Comparison of ENCODE assay signal across 9 cellular contexts in the genomic region with DNA sequence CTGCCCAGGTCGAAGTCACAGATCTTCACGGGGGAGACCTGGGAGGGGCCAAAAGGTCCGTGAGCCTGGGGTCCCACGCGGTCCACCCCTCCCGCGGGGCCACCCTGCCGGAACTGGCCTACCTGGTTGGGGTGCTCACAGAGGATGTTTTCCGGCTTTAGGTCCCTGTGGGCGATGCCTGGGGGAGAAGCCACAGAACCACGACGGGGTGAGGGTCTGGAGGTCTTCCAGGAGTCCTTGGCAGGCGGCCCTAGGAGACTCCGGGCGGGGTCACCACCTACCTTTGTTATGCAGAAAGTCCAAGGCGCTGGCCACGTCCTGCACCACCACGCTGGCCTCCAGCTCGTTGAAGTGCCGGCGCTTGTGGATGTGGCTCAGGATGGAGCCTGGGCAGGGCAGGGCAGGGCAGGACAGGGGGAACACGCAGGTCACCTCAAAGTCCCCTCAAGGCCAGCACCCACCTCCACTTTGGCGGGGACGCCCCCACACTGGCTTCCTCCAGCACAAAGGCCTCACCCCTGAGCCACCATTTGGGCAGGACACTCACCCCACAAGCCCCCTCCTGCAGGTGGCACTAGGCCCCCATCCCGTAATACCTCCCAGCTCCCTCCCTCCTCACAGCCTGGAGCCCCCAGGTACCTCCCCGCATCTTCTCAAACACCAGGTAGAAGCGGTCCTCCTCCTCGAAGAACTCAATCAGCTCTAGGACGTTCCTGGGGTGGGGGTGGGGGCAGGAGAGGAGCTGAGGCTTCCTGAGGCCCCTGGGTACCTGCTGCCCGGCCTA. TPM values are rescaled to one million over a fixed set of nuclear protein-coding genes. Genes with fewer than 3 reads are reported as not detected.
A peak's percentile ranks its signal among the peaks of the same experiment; 100 is the strongest.
DNase-seq lines count a peak whose midpoint lies in the region; ATAC-seq and TF ChIP-seq lines count a peak whose summit lies in the region.
"Had no signal": no experiment of that assay in that cellular context is flagged by ENCODE, and none has a peak within 500 bp of the region (broad histone marks: within the 10 kb centered on the region; RNA-seq: fewer than 3 reads in every experiment).

No MANE protein-coding gene starts in this region.

- no peak for TF ChIP-seq CTCF in thyroid gland (IDR thresholded peaks at IDR 0.05)

- no peak for DNase-seq in activated CD8-positive, alpha-beta memory T cell treated with anti-CD3 and anti-CD28 coated beads, Interleukin-2, amount 10 ng/mL, durations not matched to agents 7 days and 5 days
- no peak for DNase-seq in activated CD8-positive, alpha-beta memory T cell treated with anti-CD3 and anti-CD28 coated beads, Interleukin-2, amount 50 U/mL, for 48 hours
- no peak for DNase-seq in activated T-helper 1 cell treated with anti-CD3 and anti-CD28 coated beads, Interleukin-12 subunit alpha, Interleukin-12 subunit beta, Interleukin-2, Interleukin-4 antibody, amounts not matched to agents 30 ng/mL and 10 ng/mL and 1 ng/mL, durations not matched to agents 14 hours and 24 hours and 36 hours (ENCODE audit: low spot score)
- DNase-seq in immature natural killer cell (no peak), thyroid gland (peak; percentile 51 to 63), NCI-H526 treated with DMSO at 0.1 percent for 48 hours (lab: John Stamatoyannopoulos, UW) (no peak), DMS79 (lab: John Stamatoyannopoulos, UW) (no peak), dermis blood vessel endothelial cell (no peak)

- no peak for ATAC-seq in activated CD8-positive, alpha-beta memory T cell treated with anti-CD3 and anti-CD28 coated beads, Interleukin-2, amount 10 ng/mL, durations not matched to agents 7 days and 5 days

- peaks cover 67 to 70% of the 10 kb centered on the region in 2 donors for H3K36me3 ChIP-seq in thyroid gland

- H3K9me3 Mint-ChIP-seq in activated CD8-positive, alpha-beta memory T cell treated with anti-CD3 and anti-CD28 coated beads, Interleukin-2, amount 10 ng/mL, durations not matched to agents 7 days and 5 days (ENCODE audit: low read depth) = no peaks in the 10 kb centered on the region
- no peaks in the 10 kb centered on the region for H3K9me3 Mint-ChIP-seq in activated T-helper 1 cell treated with anti-CD3 and anti-CD28 coated beads, Interleukin-12 subunit alpha, Interleukin-12 subunit beta, Interleukin-2, Interleukin-4 antibody, amounts not matched to agents 30 ng/mL and 10 ng/mL and 1 ng/mL, durations not matched to agents 14 hours and 24 hours and 36 hours
- H3K9me3 Mint-ChIP-seq in immature natural killer cell = no peaks in the 10 kb centered on the region

- no peaks in the 10 kb centered on the region for H3K27me3 Mint-ChIP-seq in activated CD8-positive, alpha-beta memory T cell treated with anti-CD3 and anti-CD28 coated beads, Interleukin-2, amount 10 ng/mL, durations not matched to agents 7 days and 5 days
- H3K27me3 Mint-ChIP-seq in activated T-helper 1 cell treated with anti-CD3 and anti-CD28 coated beads, Interleukin-12 subunit alpha, Interleukin-12 subunit beta, Interleukin-2, Interleukin-4 antibody, amounts not matched to agents 30 ng/mL and 10 ng/mL and 1 ng/mL, durations not matched to agents 14 hours and 24 hours and 36 hours (ENCODE audit: insufficient read depth) = no peaks in the 10 kb centered on the region
- peaks cover 0 to 27% (median 25%) of the 10 kb centered on the region in 3 donors for H3K27me3 Mint-ChIP-seq in immature natural killer cell (ENCODE audit: low read depth in 3 of 3)

- no peak for TF ChIP-seq POLR2A in thyroid gland (IDR thresholded peaks at IDR 0.05)

- peak overlapping the region; percentile 85 for H3K27ac Mint-ChIP-seq in activated CD8-positive, alpha-beta memory T cell treated with anti-CD3 and anti-CD28 coated beads, Interleukin-2, amount 10 ng/mL, durations not matched to agents 7 days and 5 days
- peak overlapping the region; percentile 85 for H3K27ac Mint-ChIP-seq in activated T-helper 1 cell treated with anti-CD3 and anti-CD28 coated beads, Interleukin-12 subunit alpha, Interleukin-12 subunit beta, Interleukin-2, Interleukin-4 antibody, amounts not matched to agents 30 ng/mL and 10 ng/mL and 1 ng/mL, durations not matched to agents 14 hours and 24 hours and 36 hours
- peak overlapping the region; percentile 85 to 93 (median 88) for H3K27ac Mint-ChIP-seq in immature natural killer cell

- peaks cover 30% of the 10 kb centered on the region for H3K4me1 Mint-ChIP-seq in activated CD8-positive, alpha-beta memory T cell treated with anti-CD3 and anti-CD28 coated beads, Interleukin-2, amount 10 ng/mL, durations not matched to agents 7 days and 5 days
- H3K4me1 Mint-ChIP-seq in activated T-helper 1 cell treated with anti-CD3 and anti-CD28 coated beads, Interleukin-12 subunit alpha, Interleukin-12 subunit beta, Interleukin-2, Interleukin-4 antibody, amounts not matched to agents 30 ng/mL and 10 ng/mL and 1 ng/mL, durations not matched to agents 14 hours and 24 hours and 36 hours (ENCODE audit: low read depth) = peaks cover 4% of the 10 kb centered on the region
- H3K4me1 Mint-ChIP-seq in immature natural killer cell = peaks cover 5 to 21% of the 10 kb centered on the region in 2 donors

- H3K36me3 Mint-ChIP-seq in activated CD8-positive, alpha-beta memory T cell treated with anti-CD3 and anti-CD28 coated beads, Interleukin-2, amount 10 ng/mL, durations not matched to agents 7 days and 5 days = peaks cover 9% of the 10 kb centered on the region
- peaks cover 13% of the 10 kb centered on the region for H3K36me3 Mint-ChIP-seq in activated T-helper 1 cell treated with anti-CD3 and anti-CD28 coated beads, Interleukin-12 subunit alpha, Interleukin-12 subunit beta, Interleukin-2, Interleukin-4 antibody, amounts not matched to agents 30 ng/mL and 10 ng/mL and 1 ng/mL, durations not matched to agents 14 hours and 24 hours and 36 hours (ENCODE audit: low read depth)
- no peaks in the 10 kb centered on the region for H3K36me3 Mint-ChIP-seq in immature natural killer cell

- H3K27ac ChIP-seq in thyroid gland = peak overlapping the region; percentile 75 to 100 (median 85)

- WGBS in thyroid gland, 2 donors = 54 to 84% methylated on average over 7 to 8 of the region's 30 CpGs

- CTCF ChIA-PET in activated CD8-positive, alpha-beta memory T cell treated with anti-CD3 and anti-CD28 coated beads, Interleukin-2, amount 10 ng/mL, durations not matched to agents 7 days and 5 days (lab: Charles Lee) = interaction anchor here (0.6 to 3.4 kb wide), 15 partner anchors 8 to 216 kb away, joined by 3 to 16 read pairs (median 4); a partner anchor contains a TSS

- H3K4me3 ChIP-seq in thyroid gland (replicated peaks in 1 of 3) = peak overlapping the region in 1 of 3 donors; percentile 19

- H3K9me3 ChIP-seq in thyroid gland = no peaks in the 10 kb centered on the region

- no peaks in the 10 kb centered on the region for H3K27me3 ChIP-seq in thyroid gland

- intact Hi-C loops in activated T-helper 1 cell treated with anti-CD3 and anti-CD28 coated beads, Interleukin-12 subunit alpha, Interleukin-12 subunit beta, Interleukin-2, Interleukin-4 antibody, amounts not matched to agents 30 ng/mL and 10 ng/mL and 1 ng/mL, durations not matched to agents 14 hours and 24 hours and 36 hours (cut with micrococcal nuclease) = loop anchor here (1.0 to 5.0 kb wide), 6 partner anchors 9 to 110 kb away; a partner anchor contains a TSS
- intact Hi-C loops in thyroid gland (cut with DNase I) = no loop called here

- peaks cover 56 to 79% of the 10 kb centered on the region in 2 donors for H3K4me1 ChIP-seq in thyroid gland

- peak overlapping the region; percentile 48 for H3K4me3 Mint-ChIP-seq in activated CD8-positive, alpha-beta memory T cell treated with anti-CD3 and anti-CD28 coated beads, Interleukin-2, amount 10 ng/mL, durations not matched to agents 7 days and 5 days
- H3K4me3 Mint-ChIP-seq in activated T-helper 1 cell treated with anti-CD3 and anti-CD28 coated beads, Interleukin-12 subunit alpha, Interleukin-12 subunit beta, Interleukin-2, Interleukin-4 antibody, amounts not matched to agents 30 ng/mL and 10 ng/mL and 1 ng/mL, durations not matched to agents 14 hours and 24 hours and 36 hours = peak overlapping the region; percentile 78
- peak overlapping the region; percentile 52 to 71 (median 59) for H3K4me3 Mint-ChIP-seq in immature natural killer cell

RNA-seq across cellular contexts. Expression of a gene that starts 8.4 kb away (rescaled TPM):
- 100 to 1,000 TPM; 196 to 201 TPM for total RNA-seq in activated CD8-positive, alpha-beta memory T cell treated with anti-CD3 and anti-CD28 coated beads, Interleukin-2, amount 10 ng/mL, durations not matched to agents 7 days and 5 days
- total RNA-seq in activated T-helper 1 cell treated with anti-CD3 and anti-CD28 coated beads, Interleukin-12 subunit alpha, Interleukin-12 subunit beta, Interleukin-2, Interleukin-4 antibody, amounts not matched to agents 30 ng/mL and 10 ng/mL and 1 ng/mL, durations not matched to agents 14 hours and 24 hours and 36 hours = 150 and 166 TPM in 2 replicates
- 10 to 100 TPM; 22.7 to 39.2 (median 23.9) TPM for polyA plus RNA-seq in immature natural killer cell
- total RNA-seq in thyroid gland = 100 to 1,000 TPM; 106 to 161 (median 123) TPM
- total RNA-seq in dermis blood vessel endothelial cell = 147 and 289 TPM in 2 replicates

RNA-seq across cellular contexts. Expression of a gene that starts 27.2 kb away (rescaled TPM):
- total RNA-seq in activated CD8-positive, alpha-beta memory T cell treated with anti-CD3 and anti-CD28 coated beads, Interleukin-2, amount 10 ng/mL, durations not matched to agents 7 days and 5 days = 10 to 100 TPM; 37.4 to 52.7 TPM
- 27.5 and 27.7 TPM in 2 replicates for total RNA-seq in activated T-helper 1 cell treated with anti-CD3 and anti-CD28 coated beads, Interleukin-12 subunit alpha, Interleukin-12 subunit beta, Interleukin-2, Interleukin-4 antibody, amounts not matched to agents 30 ng/mL and 10 ng/mL and 1 ng/mL, durations not matched to agents 14 hours and 24 hours and 36 hours
- polyA plus RNA-seq in immature natural killer cell = 1 to 10 TPM; 2.6 to 4.4 (median 3.6) TPM
- total RNA-seq in thyroid gland = 10 to 100 TPM; 74.8 to 89.9 (median 76.2) TPM
- total RNA-seq in dermis blood vessel endothelial cell = 51.7 and 135 TPM in 2 replicates

RNA-seq across cellular contexts. Expression of a gene that starts 53.4 kb away (rescaled TPM):
- total RNA-seq in activated CD8-positive, alpha-beta memory T cell treated with anti-CD3 and anti-CD28 coated beads, Interleukin-2, amount 10 ng/mL, durations not matched to agents 7 days and 5 days = 100 to 1,000 TPM; 200 to 202 TPM
- 161 and 167 TPM in 2 replicates for total RNA-seq in activated T-helper 1 cell treated with anti-CD3 and anti-CD28 coated beads, Interleukin-12 subunit alpha, Interleukin-12 subunit beta, Interleukin-2, Interleukin-4 antibody, amounts not matched to agents 30 ng/mL and 10 ng/mL and 1 ng/mL, durations not matched to agents 14 hours and 24 hours and 36 hours
- 100 to 1,000 TPM in 1 of 3 donors, 10 to 100 TPM in 2; 39.4 to 160 (median 42.2) TPM for polyA plus RNA-seq in immature natural killer cell
- total RNA-seq in thyroid gland (10 to 100 TPM; 18.5 to 40.4 (median 26.6) TPM), dermis blood vessel endothelial cell (26.4 and 54.0 TPM in 2 replicates)

RNA-seq across cellular contexts. Expression of a gene that starts 54.0 kb away (rescaled TPM):
- 10 to 100 TPM in 1 of 2 experiments, 1 to 10 TPM in 1; 7.2 to 10.1 TPM for total RNA-seq in activated CD8-positive, alpha-beta memory T cell treated with anti-CD3 and anti-CD28 coated beads, Interleukin-2, amount 10 ng/mL, durations not matched to agents 7 days and 5 days
- 6.7 and 7.1 TPM in 2 replicates for total RNA-seq in activated T-helper 1 cell treated with anti-CD3 and anti-CD28 coated beads, Interleukin-12 subunit alpha, Interleukin-12 subunit beta, Interleukin-2, Interleukin-4 antibody, amounts not matched to agents 30 ng/mL and 10 ng/mL and 1 ng/mL, durations not matched to agents 14 hours and 24 hours and 36 hours
- under 1 TPM in 1 of 3 donors, not detected in 2; 0.42 TPM for polyA plus RNA-seq in immature natural killer cell
- total RNA-seq in thyroid gland = 1 to 10 TPM; 1.1 to 4.2 (median 2.9) TPM
- 0.65 and 1.5 TPM in 2 replicates for total RNA-seq in dermis blood vessel endothelial cell
- total RNA-seq: Daoy had no signal

Comparison
In these comparisons a context has a peak if more than half of its experiments do, and no peak if none do; other contexts are left out.
1. DNase-seq: peak in thyroid gland (2 of 2); none in activated CD8-positive, alpha-beta memory T cell treated with anti-CD3 and anti-CD28 coated beads, Interleukin-2, amount 10 ng/mL, durations not matched to agents 7 days and 5 days (single experiment), activated CD8-positive, alpha-beta memory T cell treated with anti-CD3 and anti-CD28 coated beads, Interleukin-2, amount 50 U/mL, for 48 hours (single experiment), activated T-helper 1 cell treated with anti-CD3 and anti-CD28 coated beads, Interleukin-12 subunit alpha, Interleukin-12 subunit beta, Interleukin-2, Interleukin-4 antibody, amounts not matched to agents 30 ng/mL and 10 ng/mL and 1 ng/mL, durations not matched to agents 14 hours and 24 hours and 36 hours (single experiment), immature natural killer cell (0 of 3), NCI-H526 treated with DMSO at 0.1 percent for 48 hours (single experiment), DMS79 (single experiment) and dermis blood vessel endothelial cell (single experiment).
2. Peak in every context shown above with its lines, with median percentiles within 50 percentile points of each other: H3K27ac Mint-ChIP-seq and H3K4me3 Mint-ChIP-seq.